ENCODE assay signal across 25 cellular contexts in the genomic region with DNA sequence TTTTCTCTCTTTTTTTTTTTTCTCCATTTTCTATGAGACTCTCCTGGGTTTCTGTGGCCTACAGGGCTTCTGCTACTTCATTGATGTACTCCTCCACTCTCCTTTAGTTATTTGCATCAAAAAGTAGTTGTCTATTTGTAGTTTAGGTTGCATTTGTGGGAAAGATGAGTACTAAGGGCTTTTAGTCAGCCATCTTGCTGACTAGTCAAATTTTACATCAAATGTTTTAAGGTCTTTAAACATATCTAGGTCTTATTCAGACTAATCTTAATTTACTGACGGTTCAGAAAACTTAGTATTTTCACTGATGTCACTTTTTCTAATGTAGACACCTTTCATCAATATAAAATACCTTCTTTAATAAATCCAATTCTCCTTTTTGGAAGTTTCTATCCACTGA.
"Had no signal": no experiment of that assay in that cellular context is flagged by ENCODE, and none has a peak within 500 bp of the region (broad histone marks: within the 10 kb centered on the region; RNA-seq: fewer than 3 reads in every experiment).

No MANE protein-coding gene starts in this region.

- FAIRE-seq: endometrium, islet of Langerhans, keratinocyte had no signal

- H3K27ac ChIP-seq: colonic mucosa, epithelial cell of prostate, esophagus squamous epithelium, gastrocnemius medialis, heart right ventricle, left lung, lower lobe of right lung had no signal

- H3K9me3 ChIP-seq: colonic mucosa, esophagus squamous epithelium, gastrocnemius medialis, lower lobe of right lung had no signal

- H3K36me3 ChIP-seq: colonic mucosa, esophagus squamous epithelium, gastrocnemius medialis, heart right ventricle, left lung, lower lobe of right lung had no signal

- H3K4me1 ChIP-seq: colonic mucosa, esophagus squamous epithelium, gastrocnemius medialis, heart right ventricle, left lung, lower lobe of right lung had no signal

- DNase-seq: colonic mucosa; cortex of kidney; effector CD8-positive, alpha-beta T cell; effector memory CD8-positive, alpha-beta T cell; erythroblast; esophagus squamous epithelium; foreskin fibroblast; foreskin melanocyte; gastrocnemius medialis; glutamatergic neuron; head of caudate nucleus; heart right ventricle; hippocampal formation; left cardiac atrium; left lung; left ventricle myocardium superior; lower lobe of right lung; mesenchymal stem cell; mucosa of descending colon; naive B cell had no signal

- ATAC-seq: effector memory CD8-positive, alpha-beta T cell; esophagus mucosa; gastrocnemius medialis; heart right ventricle; left cardiac atrium; left lung; left ventricle myocardium superior; mucosa of descending colon had no signal

- H3K27me3 ChIP-seq: colonic mucosa, esophagus squamous epithelium, gastrocnemius medialis, heart right ventricle, left lung had no signal

- H3K4me3 ChIP-seq: colonic mucosa, esophagus squamous epithelium, gastrocnemius medialis, heart right ventricle, left lung, lower lobe of right lung, mucosa of descending colon had no signal
